In genomic region chr2:228268756-228269155, GRCh38 we compare ENCODE assay signal across 18 cellular contexts.
"Had no signal": no experiment of that assay in that cellular context is flagged by ENCODE, and none has a peak within 500 bp of the region (broad histone marks: within the 10 kb centered on the region; RNA-seq: fewer than 3 reads in every experiment).

No MANE protein-coding gene starts in this region.

- H3K27ac ChIP-seq: brain microvascular endothelial cell, esophagus squamous epithelium, ovary, tibial artery, uterus had no signal

- H3K4me1 ChIP-seq: esophagus squamous epithelium, tibial artery, uterus had no signal

- H3K27me3 ChIP-seq: brain microvascular endothelial cell, esophagus squamous epithelium, ovary, tibial artery had no signal

- DNase-seq: activated CD4-positive, alpha-beta T cell treated with anti-CD3 and anti-CD28 coated beads for 1 hour; activated CD4-positive, alpha-beta T cell treated with anti-CD3 and anti-CD28 coated beads, Interleukin-2, amount 50 U/mL, for 48 hours; activated naive CD4-positive, alpha-beta T cell treated with Interleukin-2 at 50 U/mL for 16 hours; anterior cingulate cortex; brain microvascular endothelial cell; effector CD8-positive, alpha-beta T cell; esophagus squamous epithelium; hippocampal formation; mammary epithelial cell; mucosa of descending colon; naive thymus-derived CD4-positive, alpha-beta T cell; ovary; stimulated activated CD4-positive, alpha-beta T cell treated with anti-CD3 and anti-CD28 coated beads, Interleukin-2, amount 100 ng/mL, for 48 hours; tibial artery; uterus had no signal

- ATAC-seq: activated T-helper 17 cell treated with anti-CD3 and anti-CD28 coated beads, Interleukin-2, amount 50 U/mL, for 72 hours; left lobe of liver; mucosa of descending colon; naive thymus-derived CD4-positive, alpha-beta T cell; stimulated activated memory B cell treated with anti-CD40 and anti-IgM and Interleukin-4, amounts not matched to agents 10 μg/mL and 1 μg/mL and 100 μg/mL, for 72 hours had no signal

- H3K9me3 ChIP-seq: esophagus squamous epithelium, mucosa of descending colon, ovary, tibial artery, uterus had no signal

- H3K4me3 ChIP-seq: esophagus squamous epithelium, mucosa of descending colon, ovary, tibial artery, uterus had no signal

- H3K36me3 ChIP-seq: brain microvascular endothelial cell, esophagus squamous epithelium, ovary, tibial artery, uterus had no signal
